Comparison of ENCODE assay signal across 8 cellular contexts in genomic region chrX:49878834-49879655, GRCh38. TPM values are rescaled to one million over a fixed set of nuclear protein-coding genes. Genes with fewer than 3 reads are reported as not detected.
DNase-seq lines count a peak whose midpoint lies in the region; ATAC-seq and TF ChIP-seq lines count a peak whose summit lies in the region.

Gene USP27X (plus strand): TSS chrX:49879484. CDS start chrX:49880308, 824 bp downstream.

- peaks cover 11 to 38% (median 35%) of the 10 kb centered on the region in 4 donors for H3K4me1 ChIP-seq in esophagus muscularis mucosa

- peak within 1 kb of the TSS; percentile 64 to 78 (median 64) for H3K4me3 ChIP-seq in esophagus muscularis mucosa

- H3K27me3 ChIP-seq in esophagus muscularis mucosa: peaks cover 0 to 4% (median 0%) of the 10 kb centered on the region in 4 donors

- peaks cover under 1% of the 10 kb centered on the region for H3K36me3 Mint-ChIP-seq in activated T-cell treated with anti-CD3 and anti-CD28 coated beads, Interleukin-2, amount 50 U/mL, for 4 hours (ENCODE audit: insufficient read depth)

- no peaks in the 10 kb centered on the region for H3K27me3 Mint-ChIP-seq in activated T-cell treated with anti-CD3 and anti-CD28 coated beads, Interleukin-2, amount 50 U/mL, for 4 hours (ENCODE audit: low read depth)

- TF ChIP-seq CTCF in esophagus muscularis mucosa (IDR thresholded peaks at IDR 0.05): peak; percentile 28 to 61 (median 40)

- H3K9me3 ChIP-seq in esophagus muscularis mucosa: no peaks in the 10 kb centered on the region

- intact Hi-C loops in esophagus muscularis mucosa (cut with DNase I): no loop called here

- no peak for TF ChIP-seq POLR2A in esophagus muscularis mucosa (IDR thresholded peaks at IDR 0.05; ENCODE audit: low read depth)

- H3K4me3 Mint-ChIP-seq in activated T-cell treated with anti-CD3 and anti-CD28 coated beads, Interleukin-2, amount 50 U/mL, for 4 hours: peak within 1 kb of the TSS; percentile 80

- TF ChIP-seq EP300 in esophagus muscularis mucosa (IDR thresholded peaks at IDR 0.05): no peak

- peaks cover 30% of the 10 kb centered on the region for H3K4me1 Mint-ChIP-seq in activated T-cell treated with anti-CD3 and anti-CD28 coated beads, Interleukin-2, amount 50 U/mL, for 4 hours (ENCODE audit: low read depth)

- WGBS in esophagus muscularis mucosa: 39% methylated on average over 60 of the region's 60 CpGs

- H3K27ac ChIP-seq in esophagus muscularis mucosa (replicated peaks in 1 of 4): peak within 1 kb of the TSS; percentile 84 to 87 (median 86)

- H3K9me3 Mint-ChIP-seq in activated T-cell treated with anti-CD3 and anti-CD28 coated beads, Interleukin-2, amount 50 U/mL, for 4 hours: no peaks in the 10 kb centered on the region

- ATAC-seq in GM21528 (IDR thresholded peaks at IDR 0.05; ENCODE audit: low FRiP score, unreplicated experiment): peak; percentile 94
- ATAC-seq in activated T-cell treated with anti-CD3 and anti-CD28 coated beads, Interleukin-2, amount 50 U/mL, for 4 hours: peak; percentile 80 to 86

- H3K36me3 ChIP-seq in esophagus muscularis mucosa: no peaks in the 10 kb centered on the region

- DNase-seq in DMS114 treated with DMSO at 0.1 percent for 48 hours (lab: John Stamatoyannopoulos, UW; ENCODE audit: unreplicated experiment): peak; percentile 85
- peak; percentile 29 for DNase-seq in HuH-7.5 (ENCODE audit: low spot score)
- peak; percentile 90 for DNase-seq in OCI-M1 (lab: John Stamatoyannopoulos, UW)
- DNase-seq in activated T-cell treated with anti-CD3 and anti-CD28 coated beads, Interleukin-2, amount 50 U/mL, for 4 hours: peak; percentile 74
- no peak for DNase-seq in esophagus muscularis mucosa (ENCODE audit: extremely low spot score)
- peak; percentile 74 for DNase-seq in myocyte (ENCODE audit: low read depth)
- peak; percentile 56 to 77 for DNase-seq in stimulated activated CD8-positive, alpha-beta memory T cell treated with anti-CD3 and anti-CD28 coated beads, Interleukin-7, amount 100 ng/mL, for 4 hours (ENCODE audit: low read depth in 2 of 2)

RNA-seq across cellular contexts. Expression of gene USP27X, which starts in this region (rescaled TPM):
- 1 to 10 TPM; 1.1 to 1.6 (median 1.1) TPM for total RNA-seq in activated T-cell treated with anti-CD3 and anti-CD28 coated beads, Interleukin-2, amount 50 U/mL, for 4 hours
- total RNA-seq in esophagus muscularis mucosa (1 to 10 TPM; 2.9 to 5.2 (median 4.5) TPM), myocyte (0.99 and 1.4 TPM in 2 replicates)
- polyA plus RNA-seq in myocyte (2012): 2.4 TPM
